ENCODE assay signal across 15 cellular contexts in genomic region chr18:55856679-55857078, GRCh38.
"Had no signal": no experiment of that assay in that cellular context is flagged by ENCODE, and none has a peak within 500 bp of the region (broad histone marks: within the 10 kb centered on the region; RNA-seq: fewer than 3 reads in every experiment).

No MANE protein-coding gene starts in this region.

- H3K9me3 ChIP-seq: adrenal gland, lower lobe of right lung, tibial artery, uterus had no signal

- H3K36me3 Mint-ChIP-seq: activated naive CD4-positive, alpha-beta T cell treated with anti-CD3 and anti-CD28 coated beads, Interleukin-2, amount 50 U/mL, for 24 hours; immature natural killer cell; naive B cell; stimulated activated effector memory CD8-positive, alpha-beta T cell treated with anti-CD3 and anti-CD28 coated beads, Interleukin-12 subunit alpha, Interleukin-12 subunit beta, amount 100 ng/mL, for 72 hours had no signal

- H3K4me3 Mint-ChIP-seq: activated CD4-positive, alpha-beta memory T cell treated with anti-CD3 and anti-CD28 coated beads, Interleukin-2, amount 10 ng/mL, durations not matched to agents 7 days and 5 days; activated naive CD4-positive, alpha-beta T cell treated with anti-CD3 and anti-CD28 coated beads, Interleukin-2, amount 50 U/mL, for 24 hours; immature natural killer cell; naive B cell; stimulated activated effector memory CD8-positive, alpha-beta T cell treated with anti-CD3 and anti-CD28 coated beads, Interleukin-12 subunit alpha, Interleukin-12 subunit beta, amount 100 ng/mL, for 72 hours had no signal

- H3K4me1 Mint-ChIP-seq: activated CD4-positive, alpha-beta memory T cell treated with anti-CD3 and anti-CD28 coated beads, Interleukin-2, amount 10 ng/mL, durations not matched to agents 7 days and 5 days; activated naive CD4-positive, alpha-beta T cell treated with anti-CD3 and anti-CD28 coated beads, Interleukin-2, amount 50 U/mL, for 24 hours; immature natural killer cell; naive B cell; stimulated activated effector memory CD8-positive, alpha-beta T cell treated with anti-CD3 and anti-CD28 coated beads, Interleukin-12 subunit alpha, Interleukin-12 subunit beta, amount 100 ng/mL, for 72 hours had no signal

- H3K36me3 ChIP-seq: adrenal gland, lower lobe of right lung, tibial artery, uterus had no signal

- ATAC-seq: lower lobe of right lung; stimulated activated effector memory CD8-positive, alpha-beta T cell treated with anti-CD3 and anti-CD28 coated beads, Interleukin-12 subunit alpha, Interleukin-12 subunit beta, amount 100 ng/mL, for 72 hours had no signal

- H3K27me3 ChIP-seq: tibial artery, uterus had no signal

- H3K27ac ChIP-seq: adrenal gland, lower lobe of right lung, tibial artery, uterus had no signal

- H3K9me3 Mint-ChIP-seq: naive B cell had no signal

- H3K4me1 ChIP-seq: adrenal gland, lower lobe of right lung, uterus had no signal

- DNase-seq: activated CD4-positive, alpha-beta memory T cell treated with anti-CD3 and anti-CD28 coated beads, Interleukin-2, amount 10 ng/mL, durations not matched to agents 7 days and 5 days; activated CD4-positive, alpha-beta T cell treated with anti-CD3 and anti-CD28 coated beads for 1 hour; activated effector memory CD4-positive, alpha-beta T cell treated with anti-CD3 and anti-CD28 coated beads, Interleukin-2, amount 50 U/mL, for 16 hours; activated T-cell treated with anti-CD3 and anti-CD28 coated beads, Interleukin-2, amount 50 U/mL, for 48 hours; adrenal gland; effector CD4-positive, alpha-beta T cell; head of caudate nucleus; immature natural killer cell; left cardiac atrium; lower lobe of right lung; naive B cell; tibial artery; uterus had no signal

- H3K27ac Mint-ChIP-seq: activated CD4-positive, alpha-beta memory T cell treated with anti-CD3 and anti-CD28 coated beads, Interleukin-2, amount 10 ng/mL, durations not matched to agents 7 days and 5 days; activated naive CD4-positive, alpha-beta T cell treated with anti-CD3 and anti-CD28 coated beads, Interleukin-2, amount 50 U/mL, for 24 hours; immature natural killer cell; naive B cell; stimulated activated effector memory CD8-positive, alpha-beta T cell treated with anti-CD3 and anti-CD28 coated beads, Interleukin-12 subunit alpha, Interleukin-12 subunit beta, amount 100 ng/mL, for 72 hours had no signal

- H3K27me3 Mint-ChIP-seq: activated CD4-positive, alpha-beta memory T cell treated with anti-CD3 and anti-CD28 coated beads, Interleukin-2, amount 10 ng/mL, durations not matched to agents 7 days and 5 days; activated naive CD4-positive, alpha-beta T cell treated with anti-CD3 and anti-CD28 coated beads, Interleukin-2, amount 50 U/mL, for 24 hours had no signal

- H3K4me3 ChIP-seq: adrenal gland, lower lobe of right lung, tibial artery, uterus had no signal
